Comparison of ENCODE assay signal across 1 cellular context in genomic region chr1:92473781-92474495, GRCh38.
TF ChIP-seq lines count a peak whose summit lies in the region.

No MANE protein-coding gene starts in this region.

TF ChIP-seq in GM12878, 131 proteins besides CTCF, POLR2A, EP300 and RAD21 (continued from another document and continues in another):
- TF ChIP-seq E2F4 (IDR thresholded peaks at IDR 0.05; ENCODE audit: low read depth, low read length): no peak
- no peak for TF ChIP-seq RBBP5 (conservative IDR thresholded peaks at IDR 0.05)
- no peak for TF ChIP-seq TBL1XR1 (IDR thresholded peaks at IDR 0.05; ENCODE audit: low read depth, low read length)
- TF ChIP-seq TARDBP (IDR thresholded peaks at IDR 0.05; ENCODE audit: borderline replicate concordance): no peak
- no peak for TF ChIP-seq ATF3 (IDR thresholded peaks at IDR 0.05; ENCODE audit: borderline replicate concordance, extremely low read depth, low read depth, low read length)
- peak; percentile 89 for TF ChIP-seq RAD51 (IDR thresholded peaks at IDR 0.05)
- no peak for TF ChIP-seq CBX3 (IDR thresholded peaks at IDR 0.05; ENCODE audit: borderline replicate concordance, low read depth)
- TF ChIP-seq JUND (IDR thresholded peaks at IDR 0.05; ENCODE audit: low read depth, low read length): no peak
- TF ChIP-seq WRNIP1 (IDR thresholded peaks at IDR 0.05; ENCODE audit: borderline replicate concordance, low read depth, low read length): no peak
- TF ChIP-seq HDAC2 (IDR thresholded peaks at IDR 0.05): no peak
- TF ChIP-seq ZNF207 (IDR thresholded peaks at IDR 0.05; ENCODE audit: borderline replicate concordance): no peak
- no peak for TF ChIP-seq RELA (IDR thresholded peaks at IDR 0.05; ENCODE audit: borderline replicate concordance, partially characterized antibody)
- no peak for TF ChIP-seq POU2F2 (IDR thresholded peaks at IDR 0.05; ENCODE audit: borderline replicate concordance, low read depth, low read length)
- TF ChIP-seq NBN (IDR thresholded peaks at IDR 0.05): 0 out of 2 replicates have a peak, but pooled peaks have one; percentile 19
- peak; percentile 84 to 86 for TF ChIP-seq IKZF2 (IDR thresholded peaks at IDR 0.05)
- no peak for TF ChIP-seq MEF2A (IDR thresholded peaks at IDR 0.05; ENCODE audit: insufficient read depth, low read depth, low read length)
- TF ChIP-seq JUNB (IDR thresholded peaks at IDR 0.05): peak; percentile 78
- TF ChIP-seq RCOR1 (conservative IDR thresholded peaks at IDR 0.05; ENCODE audit: low read depth, low read length): no peak
- TF ChIP-seq IKZF1 (conservative IDR thresholded peaks at IDR 0.05): peak; percentile 85
- TF ChIP-seq POLR2AphosphoS2 (IDR thresholded peaks at IDR 0.05; ENCODE audit: low read depth, low read length): no peak
- TF ChIP-seq HSF1 (IDR thresholded peaks at IDR 0.05; ENCODE audit: low read depth, low read length): no peak
- no peak for TF ChIP-seq FOS (IDR thresholded peaks at IDR 0.05; ENCODE audit: borderline replicate concordance, extremely low read depth, insufficient read length)
- no peak for TF ChIP-seq IRF4 (IDR thresholded peaks at IDR 0.05; ENCODE audit: low read depth, low read length)
- TF ChIP-seq ZBTB4 (CRISPR knock-in tag; IDR thresholded peaks at IDR 0.05): no peak
- peak; percentile 6; the same call in 1 of the 2 replicates for TF ChIP-seq USF2 (IDR thresholded peaks at IDR 0.05; ENCODE audit: borderline replicate concordance, low read depth, low read length)
- peak; percentile 41; the same call in 1 of the 2 replicates for TF ChIP-seq MTA2 (IDR thresholded peaks at IDR 0.05; ENCODE audit: low read depth)
- TF ChIP-seq ETV6 (conservative IDR thresholded peaks at IDR 0.05 in 1 of 2, IDR thresholded peaks at IDR 0.05 in 1 of 2; ENCODE audit: borderline replicate concordance in 1 of 2, low read depth in 1 of 2): peak in 1 of 2 experiments; percentile 51; a peak in 1 of 4 replicates
- no peak for TF ChIP-seq ZSCAN29 (IDR thresholded peaks at IDR 0.05)
- no peak for TF ChIP-seq ESRRA (IDR thresholded peaks at IDR 0.05; ENCODE audit: low read length)
- TF ChIP-seq NFIC (IDR thresholded peaks at IDR 0.05; ENCODE audit: low read depth, low read length): peak; percentile 62
- TF ChIP-seq SUZ12 (IDR thresholded peaks at IDR 0.05; ENCODE audit: unreplicated experiment): no peak
- no peak for TF ChIP-seq IRF3 (IDR thresholded peaks at IDR 0.05)
- no peak for TF ChIP-seq GATAD2B (conservative IDR thresholded peaks at IDR 0.05; ENCODE audit: low read depth)
- TF ChIP-seq BCLAF1 (IDR thresholded peaks at IDR 0.05): no peak
- TF ChIP-seq SMAD5 (IDR thresholded peaks at IDR 0.05; ENCODE audit: low read depth): no peak
- no peak for TF ChIP-seq MAX (IDR thresholded peaks at IDR 0.05; ENCODE audit: low read depth, low read length)
- TF ChIP-seq STAT1 (conservative IDR thresholded peaks at IDR 0.05): no peak
- TF ChIP-seq MXI1 (IDR thresholded peaks at IDR 0.05; ENCODE audit: low read depth, low read length): no peak
- no peak for TF ChIP-seq MYC (IDR thresholded peaks at IDR 0.05; ENCODE audit: insufficient read depth, insufficient read length, insufficient replicate concordance, low read length, severe bottlenecking)
- no peak for TF ChIP-seq FOXK2 (IDR thresholded peaks at IDR 0.05)
- TF ChIP-seq SP1 (IDR thresholded peaks at IDR 0.05; ENCODE audit: low read depth, low read length): no peak
- no peak for TF ChIP-seq NKRF (conservative IDR thresholded peaks at IDR 0.05)
- 0 out of 2 replicates have a peak, but pooled peaks have one; percentile 31 for TF ChIP-seq SMARCA5 (IDR thresholded peaks at IDR 0.05)
- peak; percentile 74 for TF ChIP-seq EED (IDR thresholded peaks at IDR 0.05; ENCODE audit: low read depth)
- no peak for TF ChIP-seq NR2C2 (IDR thresholded peaks at IDR 0.05; ENCODE audit: borderline replicate concordance, control insufficient read depth, insufficient read length, low read depth)
- no peak for TF ChIP-seq MEF2B (IDR thresholded peaks at IDR 0.05; ENCODE audit: partially characterized antibody, poor library complexity, severe bottlenecking)
- TF ChIP-seq NR2C1 (IDR thresholded peaks at IDR 0.05): no peak
- TF ChIP-seq NRF1 (conservative IDR thresholded peaks at IDR 0.05; ENCODE audit: low read depth, low read length): no peak
- no peak for TF ChIP-seq BMI1 (IDR thresholded peaks at IDR 0.05; ENCODE audit: borderline replicate concordance)
- TF ChIP-seq BCL11A (IDR thresholded peaks at IDR 0.05; ENCODE audit: low read depth, low read length): 0 out of 2 replicates have a peak, but pooled peaks have one; percentile 39
- no peak for TF ChIP-seq MYB (IDR thresholded peaks at IDR 0.05; ENCODE audit: borderline replicate concordance, low read depth, low read length)
- TF ChIP-seq DPF2 (IDR thresholded peaks at IDR 0.05): no peak
- no peak for TF ChIP-seq CBFB (IDR thresholded peaks at IDR 0.05; ENCODE audit: low read depth)
- TF ChIP-seq SMAD1 (IDR thresholded peaks at IDR 0.05; ENCODE audit: low read depth, partially characterized antibody): no peak
- TF ChIP-seq FOXM1 (IDR thresholded peaks at IDR 0.05; ENCODE audit: low read depth, low read length): peak; percentile 46
- TF ChIP-seq HDGF (IDR thresholded peaks at IDR 0.05): no peak
- no peak for TF ChIP-seq KDM1A (IDR thresholded peaks at IDR 0.05; ENCODE audit: borderline replicate concordance)
- no peak for TF ChIP-seq GABPA (IDR thresholded peaks at IDR 0.05; ENCODE audit: low read depth)
- no peak for TF ChIP-seq SIN3A (IDR thresholded peaks at IDR 0.05; ENCODE audit: low read depth, low read length)
- TF ChIP-seq ZNF622 (IDR thresholded peaks at IDR 0.05): no peak
- TF ChIP-seq RFX5 (IDR thresholded peaks at IDR 0.05; ENCODE audit: low read depth, low read length): no peak
